20 cellular contexts compared by ENCODE assay signal in the genomic region with DNA sequence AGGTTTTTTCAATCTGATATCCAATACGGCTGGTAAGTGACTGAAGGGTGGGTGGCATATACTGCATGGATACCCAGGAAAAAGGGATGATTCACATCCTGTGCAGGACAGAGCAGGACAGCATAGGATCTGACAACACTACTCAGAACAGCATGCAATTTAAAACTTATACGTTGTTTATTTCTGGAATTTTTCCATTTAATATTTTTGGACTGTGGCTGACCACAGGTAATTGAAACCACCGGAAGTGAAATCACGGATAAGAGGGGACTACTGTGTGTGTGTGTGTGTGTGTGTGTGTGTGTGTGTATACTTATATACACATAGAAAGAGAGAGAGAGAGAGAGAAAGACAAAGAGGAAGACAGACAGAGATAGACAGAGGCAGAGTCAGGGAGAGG.
DNase-seq lines count a peak whose midpoint lies in the region; ATAC-seq, FAIRE-seq and TF ChIP-seq lines count a peak whose summit lies in the region.
"Had no signal": no experiment of that assay in that cellular context is flagged by ENCODE, and none has a peak within 500 bp of the region (broad histone marks: within the 10 kb centered on the region; RNA-seq: fewer than 3 reads in every experiment).

No MANE protein-coding gene starts in this region.

- H3K4me3 ChIP-seq in choroid plexus epithelial cell (ENCODE audit: low read depth, low read length) (no peak overlapping the region), skeletal muscle cell (ENCODE audit: low read depth, low read length) (no peak overlapping the region)
- H3K4me3 ChIP-seq: colonic mucosa had no signal

- TF ChIP-seq CTCF in choroid plexus epithelial cell (conservative IDR thresholded peaks at IDR 0.05; ENCODE audit: low read depth, low read length) = no peak

- peak; percentile 37 for DNase-seq in EL
- peak; percentile 72 for DNase-seq in RCC 7860 (ENCODE audit: low spot score)
- peak; percentile 40 for DNase-seq in choroid plexus epithelial cell (ENCODE audit: low read depth)
- DNase-seq in skeletal muscle cell (ENCODE audit: low read depth) = peak; percentile 25
- DNase-seq: activated gamma-delta T cell; aorta; colonic mucosa; DMS153; H9; MM.1S; naive thymus-derived CD4-positive, alpha-beta T cell; NCI-H1930; NCI-H446 treated with DMSO at 0.1 percent for 48 hours; Right ventricle myocardium superior; small intestine had no signal

- ATAC-seq in GM18868 (IDR thresholded peaks at IDR 0.05; ENCODE audit: unreplicated experiment) (no peak), HG03571 (IDR thresholded peaks at IDR 0.05; ENCODE audit: unreplicated experiment) (no peak), GM18858 (IDR thresholded peaks at IDR 0.05; ENCODE audit: unreplicated experiment) (no peak), GM19035 (IDR thresholded peaks at IDR 0.05; ENCODE audit: unreplicated experiment) (no peak)
- ATAC-seq: activated CD4-positive, CD25-positive, alpha-beta regulatory T cell treated with anti-CD3 and anti-CD28 coated beads, Interleukin-2, amount 50 U/mL, for 24 hours; naive thymus-derived CD4-positive, alpha-beta T cell had no signal

- FAIRE-seq in RCC 7860 (lab: Jason Lieb, UNC) = peak; percentile 61
- FAIRE-seq: small intestine had no signal
